ENCODE assay signal across 6 cellular contexts in genomic region chr13:89003656-89004055, GRCh38.
"Had no signal": no experiment of that assay in that cellular context is flagged by ENCODE, and none has a peak within 500 bp of the region (broad histone marks: within the 10 kb centered on the region; RNA-seq: fewer than 3 reads in every experiment).

No MANE protein-coding gene starts in this region.

- H3K27me3 Mint-ChIP-seq: IgD-negative memory B cell had no signal

- ATAC-seq: GM23338, HepG2 had no signal

- H3K27ac ChIP-seq: HL-60 had no signal

- H3K36me3 Mint-ChIP-seq: IgD-negative memory B cell had no signal

- H3K4me1 Mint-ChIP-seq: GM23338, H9, IgD-negative memory B cell had no signal

- H3K4me3 Mint-ChIP-seq: GM23338, H9, IgD-negative memory B cell had no signal

- H3K9me3 Mint-ChIP-seq: GM23338, H9 had no signal

- H3K27ac Mint-ChIP-seq: GM23338, H9, IgD-negative memory B cell had no signal

- H2AFZ ChIP-seq: GM23338 had no signal

- H3K4me2 ChIP-seq: GM23338 had no signal

- H3K4me3 ChIP-seq: GM23338 had no signal

- DNase-seq: H9, HCEC 1CT had no signal
